24 cellular contexts compared by ENCODE assay signal in genomic region chr1:156157974-156158373, GRCh38. TPM values are rescaled to one million over a fixed set of nuclear protein-coding genes. Genes with fewer than 3 reads are reported as not detected.
A peak's percentile ranks its signal among the peaks of the same experiment; 100 is the strongest.
DNase-seq lines count a peak whose midpoint lies in the region; ATAC-seq and TF ChIP-seq lines count a peak whose summit lies in the region.
"Had no signal": no experiment of that assay in that cellular context is flagged by ENCODE, and none has a peak within 500 bp of the region (broad histone marks: within the 10 kb centered on the region; RNA-seq: fewer than 3 reads in every experiment).

No MANE protein-coding gene starts in this region.

- H3K4me1 ChIP-seq in DOHH2 (ENCODE audit: control insufficient read depth, low read length), result peaks cover 65% of the 10 kb centered on the region
- H3K4me1 ChIP-seq in mesenchymal stem cell (ENCODE audit: control insufficient read depth, insufficient read depth, low read depth, low read length), result peaks cover 29% of the 10 kb centered on the region
- peaks cover 5 to 17% of the 10 kb centered on the region in 2 donors for H3K4me1 ChIP-seq in naive thymus-derived CD4-positive, alpha-beta T cell (ENCODE audit: control insufficient read depth in 2 of 2, insufficient read depth in 2 of 2, low read length in 2 of 2)

- H3K4ac ChIP-seq in mesenchymal stem cell (ENCODE audit: low read depth in 1 of 2, low read length in 2 of 2), result no peak overlapping the region

- H4K20me1 ChIP-seq in DOHH2 (ENCODE audit: control insufficient read depth, insufficient read depth, low read depth, low read length), result no peaks in the 10 kb centered on the region

- H2BK15ac ChIP-seq in mesenchymal stem cell (ENCODE audit: low read depth, poor library complexity, severe bottlenecking), result no peak overlapping the region

- no peak overlapping the region for H3K23ac ChIP-seq in mesenchymal stem cell (ENCODE audit: low read length in 2 of 2)

- peaks cover 57% of the 10 kb centered on the region for H3K4me1 Mint-ChIP-seq in T-helper 2 cell treated with Interferon-gamma antibody and Interleukin-4, amounts not matched to agents 5 μg/mL and 100 μg/mL, for 36 hours (ENCODE audit: low read depth)
- H3K4me1 Mint-ChIP-seq in activated B cell treated with CpG ODN at 0.5 μM for 24 hours, result peaks cover 75% of the 10 kb centered on the region
- H3K4me1 Mint-ChIP-seq in activated T-helper 1 cell treated with anti-CD3 and anti-CD28 coated beads, Interleukin-12 subunit alpha, Interleukin-12 subunit beta, Interleukin-2, Interleukin-4 antibody, amounts not matched to agents 30 ng/mL and 10 ng/mL and 1 ng/mL, durations not matched to agents 14 hours and 24 hours and 36 hours (ENCODE audit: low read depth), result peaks cover 70% of the 10 kb centered on the region
- peaks cover 9 to 46% (median 20%) of the 10 kb centered on the region in 7 donors for H3K4me1 Mint-ChIP-seq in naive thymus-derived CD4-positive, alpha-beta T cell

- no peak overlapping the region for H3K18ac ChIP-seq in mesenchymal stem cell (ENCODE audit: low read depth in 1 of 2, low read length in 2 of 2)

- 94% methylated on average over 5 of the region's 5 CpGs for WGBS in mesenchymal stem cell

- no peak overlapping the region for H2BK5ac ChIP-seq in mesenchymal stem cell (ENCODE audit: low read depth, low read length, poor library complexity, severe bottlenecking)

- ATAC-seq in activated B cell treated with CpG ODN at 0.5 μM for 24 hours (ENCODE audit: low read depth), result no peak
- ATAC-seq in naive thymus-derived CD4-positive, alpha-beta T cell, result no peak
- ATAC-seq: gastroesophageal sphincter, right lobe of liver had no signal

- H3K4me3 ChIP-seq in DOHH2 (ENCODE audit: low read length), result peak overlapping the region; percentile 73
- H3K4me3 ChIP-seq in mesenchymal stem cell (ENCODE audit: insufficient read depth in 1 of 2, low read depth in 1 of 2, low read length in 2 of 2), result no peak overlapping the region
- H3K4me3 ChIP-seq in naive thymus-derived CD4-positive, alpha-beta T cell (ENCODE audit: low read length), result no peak overlapping the region
- H3K4me3 ChIP-seq: gastroesophageal sphincter, right lobe of liver, SJCRH30, stomach, transverse colon had no signal

- no peak overlapping the region for H2BK12ac ChIP-seq in mesenchymal stem cell (ENCODE audit: low read length in 2 of 2)

- no peak overlapping the region for H4K91ac ChIP-seq in mesenchymal stem cell (ENCODE audit: low read length)

- no peaks in the 10 kb centered on the region for H3K79me1 ChIP-seq in mesenchymal stem cell (replicated peaks; ENCODE audit: low read length, poor library complexity, severe bottlenecking)

- no peak overlapping the region for H3K4me3 Mint-ChIP-seq in T-helper 2 cell treated with Interferon-gamma antibody and Interleukin-4, amounts not matched to agents 5 μg/mL and 100 μg/mL, for 36 hours
- peak overlapping the region; percentile 21 for H3K4me3 Mint-ChIP-seq in activated B cell treated with CpG ODN at 0.5 μM for 24 hours
- no peak overlapping the region for H3K4me3 Mint-ChIP-seq in activated T-helper 1 cell treated with anti-CD3 and anti-CD28 coated beads, Interleukin-12 subunit alpha, Interleukin-12 subunit beta, Interleukin-2, Interleukin-4 antibody, amounts not matched to agents 30 ng/mL and 10 ng/mL and 1 ng/mL, durations not matched to agents 14 hours and 24 hours and 36 hours
- no peak overlapping the region for H3K4me3 Mint-ChIP-seq in naive thymus-derived CD4-positive, alpha-beta T cell
- H3K4me3 Mint-ChIP-seq: nephron had no signal

- peak overlapping the region; percentile 18 for H3K27ac Mint-ChIP-seq in T-helper 2 cell treated with Interferon-gamma antibody and Interleukin-4, amounts not matched to agents 5 μg/mL and 100 μg/mL, for 36 hours
- no peak overlapping the region for H3K27ac Mint-ChIP-seq in activated B cell treated with CpG ODN at 0.5 μM for 24 hours
- H3K27ac Mint-ChIP-seq in activated T-helper 1 cell treated with anti-CD3 and anti-CD28 coated beads, Interleukin-12 subunit alpha, Interleukin-12 subunit beta, Interleukin-2, Interleukin-4 antibody, amounts not matched to agents 30 ng/mL and 10 ng/mL and 1 ng/mL, durations not matched to agents 14 hours and 24 hours and 36 hours, result no peak overlapping the region
- H3K27ac Mint-ChIP-seq in naive thymus-derived CD4-positive, alpha-beta T cell, result peak overlapping the region in 1 of 9 donors; percentile 69
- H3K27ac Mint-ChIP-seq: nephron had no signal

- peaks cover 22% of the 10 kb centered on the region for H3K79me2 ChIP-seq in DOHH2 (ENCODE audit: control insufficient read depth, low read length)

- TF ChIP-seq CTCF in DOHH2 (IDR thresholded peaks at IDR 0.05; ENCODE audit: low read depth, low read length, poor library complexity, severe bottlenecking) (no peak), activated B cell treated with CpG ODN at 0.5 μM for 24 hours (IDR thresholded peaks at IDR 0.05) (no peak)

- H3K27ac ChIP-seq in DOHH2 (ENCODE audit: low read depth, low read length) (peak overlapping the region; percentile 96), mesenchymal stem cell (ENCODE audit: low read length, poor library complexity, severe bottlenecking) (no peak overlapping the region)
- H3K27ac ChIP-seq in naive thymus-derived CD4-positive, alpha-beta T cell (ENCODE audit: low read depth, low read length), result no peak overlapping the region
- H3K27ac ChIP-seq: 22Rv1, gastroesophageal sphincter, right lobe of liver, SJCRH30, stomach had no signal

- H3K27me3 ChIP-seq in DOHH2 (ENCODE audit: control insufficient read depth, low read length), result no peaks in the 10 kb centered on the region
- peaks cover 8 to 35% of the 10 kb centered on the region in 2 experiments for H3K27me3 ChIP-seq in mesenchymal stem cell (ENCODE audit: control insufficient read depth in 1 of 2, insufficient read depth in 1 of 2, low read length in 2 of 2)
- no peaks in the 10 kb centered on the region for H3K27me3 ChIP-seq in naive thymus-derived CD4-positive, alpha-beta T cell (ENCODE audit: control insufficient read depth in 2 of 2, insufficient read depth in 2 of 2, low read length in 2 of 2)
- H3K27me3 ChIP-seq: right lobe of liver, SJCRH30, stomach, transverse colon had no signal

- peaks cover 4% of the 10 kb centered on the region for H3K36me3 Mint-ChIP-seq in T-helper 2 cell treated with Interferon-gamma antibody and Interleukin-4, amounts not matched to agents 5 μg/mL and 100 μg/mL, for 36 hours (ENCODE audit: low read depth)
- H3K36me3 Mint-ChIP-seq in activated B cell treated with CpG ODN at 0.5 μM for 24 hours (ENCODE audit: low read depth), result peaks cover 8% of the 10 kb centered on the region
- H3K36me3 Mint-ChIP-seq in activated T-helper 1 cell treated with anti-CD3 and anti-CD28 coated beads, Interleukin-12 subunit alpha, Interleukin-12 subunit beta, Interleukin-2, Interleukin-4 antibody, amounts not matched to agents 30 ng/mL and 10 ng/mL and 1 ng/mL, durations not matched to agents 14 hours and 24 hours and 36 hours (ENCODE audit: low read depth), result peaks cover 3% of the 10 kb centered on the region
- no peaks in the 10 kb centered on the region for H3K36me3 Mint-ChIP-seq in naive thymus-derived CD4-positive, alpha-beta T cell

- no peak overlapping the region for H2BK120ac ChIP-seq in mesenchymal stem cell (ENCODE audit: low read depth, low read length)

- no peak overlapping the region for H4K8ac ChIP-seq in mesenchymal stem cell (ENCODE audit: low read length)

- intact Hi-C loops in activated B cell treated with CpG ODN at 0.5 μM for 24 hours (cut with micrococcal nuclease), result no loop called here
- intact Hi-C loops in activated T-helper 1 cell treated with anti-CD3 and anti-CD28 coated beads, Interleukin-12 subunit alpha, Interleukin-12 subunit beta, Interleukin-2, Interleukin-4 antibody, amounts not matched to agents 30 ng/mL and 10 ng/mL and 1 ng/mL, durations not matched to agents 14 hours and 24 hours and 36 hours (cut with micrococcal nuclease), result no loop called here
- intact Hi-C loops in naive thymus-derived CD4-positive, alpha-beta T cell (cut with micrococcal nuclease), result no loop called here

- H3K36me3 ChIP-seq in DOHH2 (ENCODE audit: control insufficient read depth, low read length) (peaks cover 61% of the 10 kb centered on the region), mesenchymal stem cell (ENCODE audit: control insufficient read depth in 1 of 2, insufficient read depth in 2 of 2, low read depth in 1 of 2, low read length in 2 of 2) (no peaks in the 10 kb centered on the region)
- H3K36me3 ChIP-seq in naive thymus-derived CD4-positive, alpha-beta T cell (ENCODE audit: control insufficient read depth in 2 of 3, insufficient read depth in 3 of 3, low read length in 3 of 3), result no peaks in the 10 kb centered on the region
- H3K36me3 ChIP-seq: gastroesophageal sphincter, right lobe of liver, SJCRH30, transverse colon had no signal

- no peaks in the 10 kb centered on the region for H3K9me3 Mint-ChIP-seq in T-helper 2 cell treated with Interferon-gamma antibody and Interleukin-4, amounts not matched to agents 5 μg/mL and 100 μg/mL, for 36 hours
- H3K9me3 Mint-ChIP-seq in activated B cell treated with CpG ODN at 0.5 μM for 24 hours, result no peaks in the 10 kb centered on the region
- no peaks in the 10 kb centered on the region for H3K9me3 Mint-ChIP-seq in activated T-helper 1 cell treated with anti-CD3 and anti-CD28 coated beads, Interleukin-12 subunit alpha, Interleukin-12 subunit beta, Interleukin-2, Interleukin-4 antibody, amounts not matched to agents 30 ng/mL and 10 ng/mL and 1 ng/mL, durations not matched to agents 14 hours and 24 hours and 36 hours
- H3K9me3 Mint-ChIP-seq in naive thymus-derived CD4-positive, alpha-beta T cell, result no peaks in the 10 kb centered on the region
- H3K9me3 Mint-ChIP-seq: nephron had no signal

- no peak overlapping the region for H2AK5ac ChIP-seq in mesenchymal stem cell (ENCODE audit: low read length, severe bottlenecking)

- POLR2A ChIA-PET in activated B cell treated with CpG ODN at 0.5 μM for 24 hours (lab: Charles Lee), result interaction anchor here (0.6 to 0.8 kb wide), 2 partner anchors 44 to 55 kb away, joined by 3 to 9 read pairs; partner anchors contain the start of gene PMF1
- POLR2A ChIA-PET in naive thymus-derived CD4-positive, alpha-beta T cell (lab: Charles Lee), result interaction anchor here (0.6 kb wide), 1 partner anchor 47 kb away, joined by 3 read pairs; no protein-coding TSS in a partner anchor

- peak overlapping the region; percentile 99 for H3K4me2 ChIP-seq in DOHH2 (ENCODE audit: low read length)
- H3K4me2 ChIP-seq in mesenchymal stem cell (ENCODE audit: low read length, poor library complexity, severe bottlenecking), result no peak overlapping the region

- H2AFZ ChIP-seq in mesenchymal stem cell (ENCODE audit: low read depth, low read length), result no peak overlapping the region

- no peak overlapping the region for H3K9ac ChIP-seq in mesenchymal stem cell (ENCODE audit: low read length)

- no peaks in the 10 kb centered on the region for H3F3A ChIP-seq in DOHH2 (ENCODE audit: control insufficient read depth, insufficient read depth)

- no peaks in the 10 kb centered on the region for H3K9me3 ChIP-seq in DOHH2 (ENCODE audit: control insufficient read depth, insufficient read depth, low read length)
- H3K9me3 ChIP-seq in mesenchymal stem cell (ENCODE audit: control insufficient read depth, low read length), result no peaks in the 10 kb centered on the region
- no peaks in the 10 kb centered on the region for H3K9me3 ChIP-seq in naive thymus-derived CD4-positive, alpha-beta T cell (ENCODE audit: control insufficient read depth in 2 of 3, low read length in 3 of 3)
- H3K9me3 ChIP-seq: gastroesophageal sphincter, right lobe of liver, SJCRH30, stomach, transverse colon had no signal

- H3K14ac ChIP-seq in mesenchymal stem cell (ENCODE audit: low read length in 2 of 2), result no peak overlapping the region

- DNase-seq in T-helper 2 cell treated with Interferon-gamma antibody and Interleukin-4, amounts not matched to agents 5 μg/mL and 100 μg/mL, for 36 hours (ENCODE audit: low spot score), result no peak
- DNase-seq in T-helper 2 cell, result no peak
- no peak for DNase-seq in activated B cell treated with CpG ODN at 0.5 μM for 24 hours
- DNase-seq in mesenchymal stem cell, result peak; percentile 19
- no peak for DNase-seq in activated T-helper 1 cell treated with anti-CD3 and anti-CD28 coated beads, Interleukin-12 subunit alpha, Interleukin-12 subunit beta, Interleukin-2, Interleukin-4 antibody, amounts not matched to agents 30 ng/mL and 10 ng/mL and 1 ng/mL, durations not matched to agents 14 hours and 24 hours and 36 hours (ENCODE audit: low spot score)
- no peak for DNase-seq in naive thymus-derived CD4-positive, alpha-beta T cell
- no peak for DNase-seq in NCI-H510A treated with DMSO at 0.1 percent for 48 hours (lab: John Stamatoyannopoulos, UW)
- DNase-seq: activated CD4-positive, alpha-beta T cell treated with anti-CD3 and anti-CD28 coated beads for 4 hours; activated naive CD4-positive, alpha-beta T cell treated with Interleukin-2 at 50 U/mL for 16 hours; anterior cingulate cortex; DMS79 treated with DMSO at 0.1 percent for 48 hours; NCI-H1694; NCI-H510A; right lobe of liver; SJCRH30; stimulated activated CD4-positive, alpha-beta T cell treated with anti-CD3 and anti-CD28 coated beads, Interleukin-12 subunit alpha, Interleukin-12 subunit beta, amount 100 ng/mL, for 4 hours; stimulated activated CD4-positive, alpha-beta T cell treated with anti-CD3 and anti-CD28 coated beads, Interleukin-4, amount 100 ng/mL, for 4 hours; stomach; transverse colon had no signal

- CTCF ChIA-PET in activated B cell treated with CpG ODN at 0.5 μM for 24 hours (lab: Charles Lee), result interaction anchor here (2.8 kb wide), 1 partner anchor 67 kb away, joined by 7 read pairs; no protein-coding TSS in a partner anchor
- CTCF ChIA-PET in naive thymus-derived CD4-positive, alpha-beta T cell (lab: Charles Lee), result interaction anchor here (2.1 kb wide), 1 partner anchor 12 kb away, joined by 5 read pairs; no protein-coding TSS in a partner anchor

- no peaks in the 10 kb centered on the region for H3K27me3 Mint-ChIP-seq in T-helper 2 cell treated with Interferon-gamma antibody and Interleukin-4, amounts not matched to agents 5 μg/mL and 100 μg/mL, for 36 hours (ENCODE audit: low read depth)
- H3K27me3 Mint-ChIP-seq in activated B cell treated with CpG ODN at 0.5 μM for 24 hours, result peaks cover 17% of the 10 kb centered on the region
- peaks cover 3% of the 10 kb centered on the region for H3K27me3 Mint-ChIP-seq in activated T-helper 1 cell treated with anti-CD3 and anti-CD28 coated beads, Interleukin-12 subunit alpha, Interleukin-12 subunit beta, Interleukin-2, Interleukin-4 antibody, amounts not matched to agents 30 ng/mL and 10 ng/mL and 1 ng/mL, durations not matched to agents 14 hours and 24 hours and 36 hours (ENCODE audit: insufficient read depth)
- no peaks in the 10 kb centered on the region for H3K27me3 Mint-ChIP-seq in naive thymus-derived CD4-positive, alpha-beta T cell

- H3K9me2 ChIP-seq in DOHH2 (replicated peaks; ENCODE audit: control insufficient read depth, low read length), result no peaks in the 10 kb centered on the region

RNA-seq across cellular contexts. Expression of gene SEMA4A, which starts 4.6 kb away (rescaled TPM):
- total RNA-seq in activated B cell treated with CpG ODN at 0.5 μM for 24 hours, result 7.0 and 7.4 TPM in 2 replicates
- polyA plus RNA-seq in mesenchymal stem cell (2013, experiment 1 of 2), result 0.61 TPM
- 0.40 TPM for polyA plus RNA-seq in mesenchymal stem cell (2013, experiment 2 of 2)
- total RNA-seq in activated T-helper 1 cell treated with anti-CD3 and anti-CD28 coated beads, Interleukin-12 subunit alpha, Interleukin-12 subunit beta, Interleukin-2, Interleukin-4 antibody, amounts not matched to agents 30 ng/mL and 10 ng/mL and 1 ng/mL, durations not matched to agents 14 hours and 24 hours and 36 hours, result 8.8 and 9.0 TPM in 2 replicates
- 10 to 100 TPM in 1 of 5 experiments, 1 to 10 TPM in 4; 1.8 to 48.6 (median 3.8) TPM for total RNA-seq in naive thymus-derived CD4-positive, alpha-beta T cell
- polyA plus RNA-seq in naive thymus-derived CD4-positive, alpha-beta T cell, result under 1 TPM; 0.06 to 0.24 TPM
- total RNA-seq: HT1080 had no signal

RNA-seq across cellular contexts. Expression of gene SLC25A44, which starts 35.9 kb away (rescaled TPM):
- total RNA-seq in activated B cell treated with CpG ODN at 0.5 μM for 24 hours, result 17.9 and 26.4 TPM in 2 replicates
- 21.8 TPM for polyA plus RNA-seq in mesenchymal stem cell (2013, experiment 1 of 2)
- polyA plus RNA-seq in mesenchymal stem cell (2013, experiment 2 of 2), result 20.8 TPM
- 67.6 and 79.3 TPM in 2 replicates for total RNA-seq in activated T-helper 1 cell treated with anti-CD3 and anti-CD28 coated beads, Interleukin-12 subunit alpha, Interleukin-12 subunit beta, Interleukin-2, Interleukin-4 antibody, amounts not matched to agents 30 ng/mL and 10 ng/mL and 1 ng/mL, durations not matched to agents 14 hours and 24 hours and 36 hours
- total RNA-seq in naive thymus-derived CD4-positive, alpha-beta T cell, result 10 to 100 TPM; 17.8 to 38.4 (median 19.6) TPM
- 10 to 100 TPM in 1 of 2 donors, 1 to 10 TPM in 1; 8.3 to 21.2 TPM for polyA plus RNA-seq in naive thymus-derived CD4-positive, alpha-beta T cell

RNA-seq across cellular contexts. Expression of gene LMNA, which starts 43.5 kb away (rescaled TPM):
- total RNA-seq in activated B cell treated with CpG ODN at 0.5 μM for 24 hours, result 40.4 and 47.5 TPM in 2 replicates
- 732 TPM for polyA plus RNA-seq in mesenchymal stem cell (2013, experiment 1 of 2)
- 747 TPM for polyA plus RNA-seq in mesenchymal stem cell (2013, experiment 2 of 2)
- 80.1 and 84.1 TPM in 2 replicates for total RNA-seq in activated T-helper 1 cell treated with anti-CD3 and anti-CD28 coated beads, Interleukin-12 subunit alpha, Interleukin-12 subunit beta, Interleukin-2, Interleukin-4 antibody, amounts not matched to agents 30 ng/mL and 10 ng/mL and 1 ng/mL, durations not matched to agents 14 hours and 24 hours and 36 hours
- 100 to 1,000 TPM in 2 of 5 experiments, 10 to 100 TPM in 1, 1 to 10 TPM in 2; 5.5 to 470 (median 18.0) TPM for total RNA-seq in naive thymus-derived CD4-positive, alpha-beta T cell
- polyA plus RNA-seq in naive thymus-derived CD4-positive, alpha-beta T cell, result under 1 TPM in 1 of 2 donors, not detected in 1; 0.20 TPM

RNA-seq across cellular contexts. Expression of gene PMF1, which starts 54.8 kb away (rescaled TPM):
- 68.8 and 75.8 TPM in 2 replicates for total RNA-seq in activated B cell treated with CpG ODN at 0.5 μM for 24 hours
- polyA plus RNA-seq in mesenchymal stem cell (2013, experiment 1 of 2), result 43.5 TPM
- 45.8 TPM for polyA plus RNA-seq in mesenchymal stem cell (2013, experiment 2 of 2)
- 105 and 111 TPM in 2 replicates for total RNA-seq in activated T-helper 1 cell treated with anti-CD3 and anti-CD28 coated beads, Interleukin-12 subunit alpha, Interleukin-12 subunit beta, Interleukin-2, Interleukin-4 antibody, amounts not matched to agents 30 ng/mL and 10 ng/mL and 1 ng/mL, durations not matched to agents 14 hours and 24 hours and 36 hours
- total RNA-seq in naive thymus-derived CD4-positive, alpha-beta T cell, result 10 to 100 TPM; 42.2 to 76.1 (median 58.2) TPM
- 10 to 100 TPM; 72.4 to 81.2 TPM for polyA plus RNA-seq in naive thymus-derived CD4-positive, alpha-beta T cell
